ENCODE assay signal across 29 cellular contexts in the genomic region with DNA sequence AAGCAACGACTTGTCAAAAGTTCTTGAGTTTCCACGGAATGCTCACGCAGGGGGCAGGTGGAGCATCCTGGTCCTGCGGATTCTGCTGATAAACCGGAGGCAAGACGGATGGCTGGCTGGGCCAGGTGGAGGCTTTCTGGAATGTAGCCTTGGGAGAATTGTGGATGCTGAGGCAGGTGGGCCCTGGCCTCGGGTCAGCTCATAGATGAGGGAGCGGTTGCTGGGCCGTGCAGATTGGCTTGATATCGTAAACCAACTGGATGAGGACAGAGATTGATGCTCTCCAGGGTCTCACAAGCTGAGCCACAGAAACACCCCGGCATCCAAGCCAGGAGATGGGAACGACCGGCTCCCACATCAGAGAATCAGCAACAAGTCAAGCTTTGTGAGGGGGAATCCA.
"Had no signal": no experiment of that assay in that cellular context is flagged by ENCODE, and none has a peak within 500 bp of the region (broad histone marks: within the 10 kb centered on the region; RNA-seq: fewer than 3 reads in every experiment).

No MANE protein-coding gene starts in this region.

- H3K4me3 ChIP-seq: heart left ventricle, left lung, lung, neural progenitor cell, pancreas, prostate gland, smooth muscle cell, stomach, testis, thyroid gland, transverse colon, upper lobe of right lung had no signal

- DNase-seq: heart left ventricle; hypothalamus; immature natural killer cell; kidney; left colon; mesendoderm; naive B cell; natural killer cell; nephron progenitor cell; pancreas; retina; right cardiac atrium; stimulated activated CD4-positive, alpha-beta T cell treated with anti-CD3 and anti-CD28 coated beads, Interleukin-1b, Interleukin-23, amount 100 ng/mL, for 48 hours; stimulated activated CD4-positive, alpha-beta T cell treated with anti-CD3 and anti-CD28 coated beads, Interleukin-2, amount 100 ng/mL, for 48 hours; stimulated activated CD4-positive, alpha-beta T cell treated with anti-CD3 and anti-CD28 coated beads, Interleukin-4, amount 100 ng/mL, for 4 hours; stimulated activated CD8-positive, alpha-beta memory T cell treated with anti-CD3 and anti-CD28 coated beads, Interleukin-4, amount 100 ng/mL, for 48 hours; stimulated activated naive B cell treated with anti-CD40 and anti-IgM and Interleukin-4, amounts not matched to agents 10 μg/mL and 1 μg/mL and 100 μg/mL, for 72 hours; stimulated activated naive CD8-positive, alpha-beta T cell treated with anti-CD3 and anti-CD28 coated beads, Interleukin-15, Interleukin-2, amounts not matched to agents 100 U/mL and 50 U/mL, for 24 hours; stomach; testis; thyroid gland; transverse colon; upper lobe of right lung had no signal

- H3K9me3 Mint-ChIP-seq: immature natural killer cell; mesothelial cell of epicardium; naive B cell; natural killer cell; nephron progenitor cell; neural progenitor cell; stimulated activated naive B cell treated with anti-CD40 and anti-IgM and Interleukin-4, amounts not matched to agents 10 μg/mL and 1 μg/mL and 100 μg/mL, for 72 hours had no signal

- H3K27ac Mint-ChIP-seq: immature natural killer cell, mesothelial cell of epicardium, naive B cell, natural killer cell, nephron progenitor cell, neural progenitor cell had no signal

- H3K27me3 ChIP-seq: heart left ventricle, left lung, neural progenitor cell, pancreas, stomach, testis, thyroid gland, transverse colon, upper lobe of right lung had no signal

- ATAC-seq: heart left ventricle; left colon; left lung; natural killer cell; pancreas; right cardiac atrium; stimulated activated naive B cell treated with anti-CD40 and anti-IgM and Interleukin-4, amounts not matched to agents 10 μg/mL and 1 μg/mL and 100 μg/mL, for 72 hours; stimulated activated naive CD8-positive, alpha-beta T cell treated with anti-CD3 and anti-CD28 coated beads, Interleukin-15, Interleukin-2, amounts not matched to agents 100 U/mL and 50 U/mL, for 24 hours; upper lobe of right lung had no signal

- H3K36me3 Mint-ChIP-seq: immature natural killer cell; mesothelial cell of epicardium; naive B cell; natural killer cell; neural progenitor cell; stimulated activated naive B cell treated with anti-CD40 and anti-IgM and Interleukin-4, amounts not matched to agents 10 μg/mL and 1 μg/mL and 100 μg/mL, for 72 hours had no signal

- H3K9me3 ChIP-seq: heart left ventricle, left lung, pancreas, prostate gland, stomach, testis, thyroid gland, transverse colon, upper lobe of right lung had no signal

- H3K4me3 Mint-ChIP-seq: immature natural killer cell; mesothelial cell of epicardium; naive B cell; natural killer cell; nephron progenitor cell; neural progenitor cell; stimulated activated naive B cell treated with anti-CD40 and anti-IgM and Interleukin-4, amounts not matched to agents 10 μg/mL and 1 μg/mL and 100 μg/mL, for 72 hours had no signal

- H3K27me3 Mint-ChIP-seq: naive B cell; stimulated activated naive B cell treated with anti-CD40 and anti-IgM and Interleukin-4, amounts not matched to agents 10 μg/mL and 1 μg/mL and 100 μg/mL, for 72 hours had no signal

- H3K36me3 ChIP-seq: heart left ventricle, left lung, neural progenitor cell, pancreas, prostate gland, stomach, thyroid gland, transverse colon, upper lobe of right lung had no signal

- H3K4me1 ChIP-seq: neural progenitor cell, pancreas, testis, thyroid gland, upper lobe of right lung had no signal

- H3K27ac ChIP-seq: heart left ventricle, left lung, neural progenitor cell, pancreas, prostate gland, stomach, testis, thyroid gland, transverse colon, upper lobe of right lung had no signal
